8 cellular contexts compared by ENCODE assay signal in genomic region chr11:75558939-75559843, GRCh38. TPM values are rescaled to one million over a fixed set of nuclear protein-coding genes. Genes with fewer than 3 reads are reported as not detected.
DNase-seq lines count a peak whose midpoint lies in the region; ATAC-seq and TF ChIP-seq lines count a peak whose summit lies in the region.

No MANE protein-coding gene starts in this region.

- CTCF ChIA-PET in PC-3 (lab: Charles Lee): no interaction called here

- no peak overlapping the region for H3K4me3 Mint-ChIP-seq in activated naive CD8-positive, alpha-beta T cell treated with anti-CD3 and anti-CD28 coated beads, Interleukin-2, amount 50 U/mL, for 24 hours

- intact Hi-C loops in heart right ventricle (cut with DNase I): loop anchor here in 1 of 10 donors (10.0 kb wide), 1 partner anchor 586 kb away; no protein-coding TSS in a partner anchor
- intact Hi-C loops in PC-3 (cut with micrococcal nuclease): no loop called here

- no peaks in the 10 kb centered on the region for H3K9me2 ChIP-seq in PC-3 (replicated peaks; ENCODE audit: low read length)

- peak overlapping the region; percentile 31 to 100 (median 98) for H3K27ac ChIP-seq in heart right ventricle
- H3K27ac ChIP-seq in PC-3 (ENCODE audit: low read length): no peak overlapping the region

- peaks cover 4% of the 10 kb centered on the region for H3K36me3 Mint-ChIP-seq in activated naive CD8-positive, alpha-beta T cell treated with anti-CD3 and anti-CD28 coated beads, Interleukin-2, amount 50 U/mL, for 24 hours (ENCODE audit: low read depth)

- peak overlapping the region; percentile 70 for H3K4me3 ChIP-seq in adipocyte (ENCODE audit: low read length)
- H3K4me3 ChIP-seq in heart right ventricle: peak overlapping the region in 4 of 10 donors; percentile 11 to 32 (median 18)
- H3K4me3 ChIP-seq in skeletal muscle cell (ENCODE audit: low read depth, low read length): peak overlapping the region; percentile 8
- no peak overlapping the region for H3K4me3 ChIP-seq in PC-3 (ENCODE audit: low read length)

- H3K27me3 ChIP-seq in adipocyte (replicated peaks; ENCODE audit: control insufficient read depth, insufficient read depth, low read length): no peaks in the 10 kb centered on the region
- no peaks in the 10 kb centered on the region for H3K27me3 ChIP-seq in heart right ventricle
- no peaks in the 10 kb centered on the region for H3K27me3 ChIP-seq in PC-3 (ENCODE audit: low read length)

- no peaks in the 10 kb centered on the region for H3K9me3 Mint-ChIP-seq in activated naive CD8-positive, alpha-beta T cell treated with anti-CD3 and anti-CD28 coated beads, Interleukin-2, amount 50 U/mL, for 24 hours

- DNase-seq in EH (ENCODE audit: low read depth) (peak; percentile 94), adipocyte (ENCODE audit: low read depth) (peak; percentile 83), heart right ventricle (peak; percentile 38 to 79), skeletal muscle cell (ENCODE audit: low read depth) (peak; percentile 35), SW 1271 (lab: John Stamatoyannopoulos, UW) (no peak), PC-3 (no peak), NK-92 (lab: John Stamatoyannopoulos, UW; ENCODE audit: unreplicated experiment) (no peak)
- no peak for DNase-seq in activated naive CD8-positive, alpha-beta T cell treated with anti-CD3 and anti-CD28 coated beads, Interleukin-2, amount 50 U/mL, for 24 hours

- BruUV-seq in PC-3 (replicated peaks; lab: Mats Ljungman, UMichigan): no TSS peak

- H3K4me2 ChIP-seq in PC-3 (ENCODE audit: low read length): no peak overlapping the region

- H3K27ac Mint-ChIP-seq in activated naive CD8-positive, alpha-beta T cell treated with anti-CD3 and anti-CD28 coated beads, Interleukin-2, amount 50 U/mL, for 24 hours: no peak overlapping the region

- no peaks in the 10 kb centered on the region for H3K27me3 Mint-ChIP-seq in activated naive CD8-positive, alpha-beta T cell treated with anti-CD3 and anti-CD28 coated beads, Interleukin-2, amount 50 U/mL, for 24 hours

- H3K9ac ChIP-seq in adipocyte (ENCODE audit: low read length) (peak overlapping the region; percentile 99), PC-3 (ENCODE audit: low read length) (no peak overlapping the region)

- H3F3A ChIP-seq in PC-3 (ENCODE audit: low read length, unreplicated experiment): no peaks in the 10 kb centered on the region

- H4K20me1 ChIP-seq in PC-3 (ENCODE audit: low read length): no peaks in the 10 kb centered on the region

- H3K4me1 Mint-ChIP-seq in activated naive CD8-positive, alpha-beta T cell treated with anti-CD3 and anti-CD28 coated beads, Interleukin-2, amount 50 U/mL, for 24 hours: peaks cover 23% of the 10 kb centered on the region

- peaks cover 19% of the 10 kb centered on the region for H3K79me2 ChIP-seq in PC-3 (ENCODE audit: low read length)

- H3K9me3 ChIP-seq in adipocyte (ENCODE audit: control insufficient read depth, low read length): no peaks in the 10 kb centered on the region
- H3K9me3 ChIP-seq in heart right ventricle: no peaks in the 10 kb centered on the region
- no peaks in the 10 kb centered on the region for H3K9me3 ChIP-seq in PC-3 (ENCODE audit: low read length)

- POLR2A ChIA-PET in PC-3 (lab: Charles Lee; ENCODE audit: unreplicated experiment): no interaction called here

- WGBS in heart right ventricle, 2 donors: 11 to 13% methylated on average over 8 of the region's 8 CpGs

- no peak overlapping the region for H2AFZ ChIP-seq in PC-3 (ENCODE audit: low read length)

- H3K4me1 ChIP-seq in adipocyte (ENCODE audit: control insufficient read depth, insufficient read depth, low read length) (peaks cover 70% of the 10 kb centered on the region), heart right ventricle (peaks cover 13 to 81% (median 70%) of the 10 kb centered on the region in 9 donors), PC-3 (ENCODE audit: insufficient read depth, low read length) (peaks cover 15% of the 10 kb centered on the region)

- peak in 5 of 8 donors; percentile 9 to 27 (median 10) for ATAC-seq in heart right ventricle
- ATAC-seq in activated naive CD8-positive, alpha-beta T cell treated with anti-CD3 and anti-CD28 coated beads, Interleukin-2, amount 50 U/mL, for 24 hours: no peak
- ATAC-seq in PC-3: no peak

- H3K36me3 ChIP-seq in adipocyte (ENCODE audit: control insufficient read depth, insufficient read depth, low read length, severe bottlenecking): no peaks in the 10 kb centered on the region
- no peaks in the 10 kb centered on the region for H3K36me3 ChIP-seq in heart right ventricle
- no peaks in the 10 kb centered on the region for H3K36me3 ChIP-seq in PC-3 (ENCODE audit: low read depth, low read length)

- no peak for TF ChIP-seq CTCF in heart right ventricle (IDR thresholded peaks at IDR 0.05)
- TF ChIP-seq CTCF in PC-3 (conservative IDR thresholded peaks at IDR 0.05; ENCODE audit: low read depth, low read length): no peak

RNA-seq across cellular contexts. Expression of gene SERPINH1, which starts 2.9 kb away (rescaled TPM):
- total RNA-seq in heart right ventricle (100 to 1,000 TPM in 1 of 10 donors, 10 to 100 TPM in 9; 31.8 to 130 (median 53.2) TPM), PC-3 (2014; rRNA removed) (117 and 121 TPM in 2 replicates)
- polyA plus RNA-seq in heart right ventricle: 100 to 1,000 TPM in 1 of 2 donors, 10 to 100 TPM in 1; 43.4 to 218 TPM

RNA-seq across cellular contexts. Expression of gene GDPD5, which starts 33.5 kb away (rescaled TPM):
- total RNA-seq in heart right ventricle (1 to 10 TPM; 3.3 to 8.0 (median 4.1) TPM), PC-3 (2014; rRNA removed) (21.4 and 31.1 TPM in 2 replicates)
- 10 to 100 TPM in 1 of 2 donors, 1 to 10 TPM in 1; 3.6 to 10.3 TPM for polyA plus RNA-seq in heart right ventricle

Comparison
In these comparisons a context has a peak if more than half of its experiments do, and no peak if none do; other contexts are left out.
1. DNase-seq: peak in EH (single experiment), adipocyte (single experiment), heart right ventricle (2 of 2) and skeletal muscle cell (single experiment); none in SW 1271 (0 of 2), activated naive CD8-positive, alpha-beta T cell treated with anti-CD3 and anti-CD28 coated beads, Interleukin-2, amount 50 U/mL, for 24 hours (single experiment), PC-3 (single experiment) and NK-92 (single experiment).
2. ATAC-seq: peak in heart right ventricle (5 of 8); none in activated naive CD8-positive, alpha-beta T cell treated with anti-CD3 and anti-CD28 coated beads, Interleukin-2, amount 50 U/mL, for 24 hours (single experiment) and PC-3 (single experiment).